1 cellular context compared by ENCODE assay signal in genomic region chr17:65656390-65657250, GRCh38.
TF ChIP-seq lines count a peak whose summit lies in the region.

No MANE protein-coding gene starts in this region.

TF ChIP-seq in HepG2, 621 proteins besides CTCF, POLR2A, EP300 and RAD21 (continued from another document and continues in another):
- TF ChIP-seq ZBTB40 (IDR thresholded peaks at IDR 0.05), result peak; percentile 80
- TF ChIP-seq ZBTB40 (CRISPR knock-in tag; IDR thresholded peaks at IDR 0.05), result peak; percentile 96
- peak; percentile 86 for TF ChIP-seq TCF7L2 (IDR thresholded peaks at IDR 0.05; ENCODE audit: low read depth, low read length)
- TF ChIP-seq HMG20B (CRISPR knock-in tag; conservative IDR thresholded peaks at IDR 0.05), result peak; percentile 13; the same call in 1 of the 2 replicates
- TF ChIP-seq MAF1 (CRISPR knock-in tag; IDR thresholded peaks at IDR 0.05; ENCODE audit: borderline replicate concordance), result no peak
- no peak for TF ChIP-seq SRSF9 (IDR thresholded peaks at IDR 0.05; ENCODE audit: borderline replicate concordance, insufficient read depth, low read depth, low read length, poor library complexity, severe bottlenecking)
- TF ChIP-seq ZNF12 (CRISPR knock-in tag; IDR thresholded peaks at IDR 0.05), result no peak
- TF ChIP-seq ATRX (CRISPR knock-in tag; IDR thresholded peaks at IDR 0.05; ENCODE audit: borderline replicate concordance), result no peak
- no peak for TF ChIP-seq NR1H2 (CRISPR knock-in tag; IDR thresholded peaks at IDR 0.05; ENCODE audit: borderline replicate concordance, low read depth)
- no peak for TF ChIP-seq FOXM1 (CRISPR knock-in tag; IDR thresholded peaks at IDR 0.05)
- TF ChIP-seq MTA3 (CRISPR knock-in tag; IDR thresholded peaks at IDR 0.05), result no peak
- TF ChIP-seq ATF3 (CRISPR knock-in tag; IDR thresholded peaks at IDR 0.05), result 0 out of 2 replicates have a peak, but pooled peaks have one; percentile 19
- no peak for TF ChIP-seq SP2 (CRISPR knock-in tag; IDR thresholded peaks at IDR 0.05)
- TF ChIP-seq ZNF576 (CRISPR knock-in tag; IDR thresholded peaks at IDR 0.05), result no peak
- no peak for TF ChIP-seq NFKB2 (CRISPR knock-in tag; IDR thresholded peaks at IDR 0.05; ENCODE audit: borderline replicate concordance)
- TF ChIP-seq TEAD3 (CRISPR knock-in tag; optimal IDR thresholded peaks at IDR 0.05; ENCODE audit: borderline replicate concordance), result no peak
- no peak for TF ChIP-seq SOX6 (IDR thresholded peaks at IDR 0.05)
- TF ChIP-seq SOX6 (CRISPR knock-in tag; IDR thresholded peaks at IDR 0.05), result peak; percentile 93
- no peak for TF ChIP-seq BORCS8-MEF2B (CRISPR knock-in tag; IDR thresholded peaks at IDR 0.05)
- TF ChIP-seq ZNF234 (CRISPR knock-in tag; conservative IDR thresholded peaks at IDR 0.05), result no peak
- TF ChIP-seq ARID4A (CRISPR knock-in tag; IDR thresholded peaks at IDR 0.05; ENCODE audit: borderline replicate concordance), result no peak
- TF ChIP-seq RARA (CRISPR knock-in tag; IDR thresholded peaks at IDR 0.05), result peak; percentile 68
- TF ChIP-seq ZNF746 (CRISPR knock-in tag; IDR thresholded peaks at IDR 0.05), result no peak
- no peak for TF ChIP-seq ZNF253 (CRISPR knock-in tag; IDR thresholded peaks at IDR 0.05; ENCODE audit: borderline replicate concordance)
- TF ChIP-seq MAFF (IDR thresholded peaks at IDR 0.05; ENCODE audit: low read depth, low read length), result peak; percentile 56; the same call in 1 of the 2 replicates
- no peak for TF ChIP-seq HES4 (CRISPR knock-in tag; IDR thresholded peaks at IDR 0.05; ENCODE audit: borderline replicate concordance)
- TF ChIP-seq ZNF687 (CRISPR knock-in tag; IDR thresholded peaks at IDR 0.05), result no peak
- 0 out of 2 replicates have a peak, but pooled peaks have one; percentile 22 for TF ChIP-seq MAX (IDR thresholded peaks at IDR 0.05)
- no peak for TF ChIP-seq MNT (IDR thresholded peaks at IDR 0.05)
- no peak for TF ChIP-seq TIGD3 (CRISPR knock-in tag; IDR thresholded peaks at IDR 0.05; ENCODE audit: borderline replicate concordance)
- no peak for TF ChIP-seq GTF2F1 (IDR thresholded peaks at IDR 0.05; ENCODE audit: low read length)
- TF ChIP-seq NR3C1 (CRISPR knock-in tag; IDR thresholded peaks at IDR 0.05), result no peak
- no peak for TF ChIP-seq HDAC6 (IDR thresholded peaks at IDR 0.05; ENCODE audit: low read depth, low read length)
- TF ChIP-seq ZNF605 (CRISPR knock-in tag; IDR thresholded peaks at IDR 0.05), result no peak
- TF ChIP-seq ZNF24 (IDR thresholded peaks at IDR 0.05), result no peak
- no peak for TF ChIP-seq ZBTB49 (CRISPR knock-in tag; IDR thresholded peaks at IDR 0.05; ENCODE audit: borderline replicate concordance)
